Comparison of ENCODE assay signal across 1 cellular context in genomic region chr3:4982773-4983738, GRCh38.
TF ChIP-seq lines count a peak whose summit lies in the region.

No MANE protein-coding gene starts in this region.

TF ChIP-seq in GM23338, 12 proteins besides CTCF, POLR2A, EP300 and RAD21 (continued from another document):
- no peak for TF ChIP-seq ZNF462 (CRISPR knock-in tag; IDR thresholded peaks at IDR 0.05)
- TF ChIP-seq ZNF331 (CRISPR knock-in tag; IDR thresholded peaks at IDR 0.05; ENCODE audit: low read depth): no peak
- no peak for TF ChIP-seq EZH2 (IDR thresholded peaks at IDR 0.05; ENCODE audit: low read depth, unreplicated experiment)
- TF ChIP-seq ZNF114 (CRISPR knock-in tag; IDR thresholded peaks at IDR 0.05): no peak
- no peak for TF ChIP-seq POLR2AphosphoS5 (IDR thresholded peaks at IDR 0.05; ENCODE audit: low read depth)
- TF ChIP-seq CREB1 (CRISPR knock-in tag; IDR thresholded peaks at IDR 0.05; ENCODE audit: low read depth): no peak
- TF ChIP-seq JUNB (IDR thresholded peaks at IDR 0.05; ENCODE audit: unreplicated experiment): no peak
